18 cellular contexts compared by ENCODE assay signal in the genomic region with DNA sequence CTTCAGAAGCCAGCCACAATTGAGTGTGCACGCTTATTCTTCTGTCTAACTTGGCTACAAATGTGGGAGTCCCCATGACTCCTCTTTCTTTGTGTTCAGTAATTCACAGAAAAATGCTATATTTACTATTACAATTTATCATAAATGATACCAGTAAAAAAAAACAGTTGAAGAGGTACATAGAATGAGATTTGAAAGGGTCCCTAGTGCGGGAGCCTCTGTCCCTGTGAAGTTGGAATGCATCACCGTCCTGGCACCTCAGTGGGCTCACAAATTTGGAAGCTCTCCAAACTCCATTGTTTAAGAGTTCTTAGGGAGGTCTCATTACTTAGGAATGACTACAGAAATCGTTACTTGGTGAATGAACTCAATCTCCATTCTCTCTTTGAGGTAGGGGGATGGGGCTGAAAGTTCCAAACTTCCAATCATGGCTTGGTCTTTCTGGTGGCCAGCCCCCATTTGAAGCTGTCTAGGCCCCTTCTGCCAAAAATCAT.
"Had no signal": no experiment of that assay in that cellular context is flagged by ENCODE, and none has a peak within 500 bp of the region (broad histone marks: within the 10 kb centered on the region; RNA-seq: fewer than 3 reads in every experiment).

No MANE protein-coding gene starts in this region.

- H3K4me3 ChIP-seq: hepatocyte, pancreas, psoas muscle, thyroid gland had no signal

- H3K36me3 ChIP-seq: pancreas, thyroid gland had no signal

- H3K27me3 ChIP-seq: hepatocyte, pancreas, thyroid gland had no signal

- H3K27ac ChIP-seq: hepatocyte, pancreas, psoas muscle, thyroid gland had no signal

- ATAC-seq: activated CD8-positive, alpha-beta T cell treated with anti-CD3 and anti-CD28 coated beads, Interleukin-2, amount 10 ng/mL, durations not matched to agents 7 days and 5 days; activated naive CD4-positive, alpha-beta T cell treated with anti-CD3 and anti-CD28 coated beads, Interleukin-2, amount 50 U/mL, for 72 hours; pancreas; psoas muscle; right cardiac atrium; T-helper 17 cell had no signal

- H3K4me2 ChIP-seq: hepatocyte had no signal

- H3K4me1 ChIP-seq: pancreas, psoas muscle, thyroid gland had no signal

- H3K9me3 ChIP-seq: pancreas, thyroid gland had no signal

- H3K79me2 ChIP-seq: hepatocyte had no signal

- H2AFZ ChIP-seq: hepatocyte had no signal

- DNase-seq: activated CD4-positive, alpha-beta T cell treated with anti-CD3 and anti-CD28 coated beads for 48 hours; activated CD8-positive, alpha-beta T cell treated with anti-CD3 and anti-CD28 coated beads, Interleukin-2, amount 10 ng/mL, durations not matched to agents 7 days and 5 days; aorta; central memory CD4-positive, alpha-beta T cell; dermis blood vessel endothelial cell; effector CD8-positive, alpha-beta T cell; erythroblast; glutamatergic neuron; pancreas; psoas muscle; right cardiac atrium; stimulated activated CD4-positive, alpha-beta T cell treated with anti-CD3 and anti-CD28 coated beads, Interleukin-12 subunit alpha, Interleukin-12 subunit beta, amount 100 ng/mL, for 4 hours; stimulated activated CD4-positive, alpha-beta T cell treated with anti-CD3 and anti-CD28 coated beads, Interleukin-4, amount 100 ng/mL, for 4 hours; substantia nigra; T-helper 17 cell; thyroid gland had no signal
